1 cellular context compared by ENCODE assay signal in the genomic region with DNA sequence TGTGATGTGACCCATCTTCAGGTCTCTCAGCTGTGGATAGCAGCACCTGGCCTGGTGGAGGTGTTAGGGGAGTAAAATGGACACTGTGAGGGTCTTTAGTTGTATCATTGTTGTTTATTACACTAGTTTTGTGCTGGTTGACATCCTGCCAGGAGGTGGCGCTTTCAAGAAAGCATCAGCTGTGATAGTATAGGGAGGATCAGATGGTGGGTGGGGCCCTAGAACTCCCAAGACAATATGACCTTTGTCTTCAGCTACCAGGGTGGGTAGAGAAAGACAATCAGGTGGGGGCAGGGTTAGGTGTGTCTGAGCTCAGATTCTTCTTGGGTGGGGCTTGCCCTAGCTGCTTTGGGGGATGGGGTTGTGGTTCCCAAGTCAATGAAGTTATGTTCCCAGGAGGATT.
TF ChIP-seq lines count a peak whose summit lies in the region.

No MANE protein-coding gene starts in this region.

TF ChIP-seq in SK-N-SH treated with all-trans-retinoic acid at 6 μM for 48 hours, 23 proteins besides CTCF, POLR2A, EP300 and RAD21 (continued from another document):
- TF ChIP-seq, protein P1, sequence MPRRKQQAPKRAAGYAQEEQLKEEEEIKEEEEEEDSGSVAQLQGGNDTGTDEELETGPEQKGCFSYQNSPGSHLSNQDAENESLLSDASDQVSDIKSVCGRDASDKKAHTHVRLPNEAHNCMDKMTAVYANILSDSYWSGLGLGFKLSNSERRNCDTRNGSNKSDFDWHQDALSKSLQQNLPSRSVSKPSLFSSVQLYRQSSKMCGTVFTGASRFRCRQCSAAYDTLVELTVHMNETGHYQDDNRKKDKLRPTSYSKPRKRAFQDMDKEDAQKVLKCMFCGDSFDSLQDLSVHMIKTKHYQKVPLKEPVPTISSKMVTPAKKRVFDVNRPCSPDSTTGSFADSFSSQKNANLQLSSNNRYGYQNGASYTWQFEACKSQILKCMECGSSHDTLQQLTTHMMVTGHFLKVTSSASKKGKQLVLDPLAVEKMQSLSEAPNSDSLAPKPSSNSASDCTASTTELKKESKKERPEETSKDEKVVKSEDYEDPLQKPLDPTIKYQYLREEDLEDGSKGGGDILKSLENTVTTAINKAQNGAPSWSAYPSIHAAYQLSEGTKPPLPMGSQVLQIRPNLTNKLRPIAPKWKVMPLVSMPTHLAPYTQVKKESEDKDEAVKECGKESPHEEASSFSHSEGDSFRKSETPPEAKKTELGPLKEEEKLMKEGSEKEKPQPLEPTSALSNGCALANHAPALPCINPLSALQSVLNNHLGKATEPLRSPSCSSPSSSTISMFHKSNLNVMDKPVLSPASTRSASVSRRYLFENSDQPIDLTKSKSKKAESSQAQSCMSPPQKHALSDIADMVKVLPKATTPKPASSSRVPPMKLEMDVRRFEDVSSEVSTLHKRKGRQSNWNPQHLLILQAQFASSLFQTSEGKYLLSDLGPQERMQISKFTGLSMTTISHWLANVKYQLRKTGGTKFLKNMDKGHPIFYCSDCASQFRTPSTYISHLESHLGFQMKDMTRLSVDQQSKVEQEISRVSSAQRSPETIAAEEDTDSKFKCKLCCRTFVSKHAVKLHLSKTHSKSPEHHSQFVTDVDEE (CRISPR knock-in tag; IDR thresholded peaks at IDR 0.05): no peak
- TF ChIP-seq ISL1 (CRISPR knock-in tag; IDR thresholded peaks at IDR 0.05): no peak
- TF ChIP-seq TCF4 (CRISPR knock-in tag; IDR thresholded peaks at IDR 0.05; ENCODE audit: borderline replicate concordance): no peak
- TF ChIP-seq SNAI2 (CRISPR knock-in tag; IDR thresholded peaks at IDR 0.05): no peak
- TF ChIP-seq, protein P2, sequence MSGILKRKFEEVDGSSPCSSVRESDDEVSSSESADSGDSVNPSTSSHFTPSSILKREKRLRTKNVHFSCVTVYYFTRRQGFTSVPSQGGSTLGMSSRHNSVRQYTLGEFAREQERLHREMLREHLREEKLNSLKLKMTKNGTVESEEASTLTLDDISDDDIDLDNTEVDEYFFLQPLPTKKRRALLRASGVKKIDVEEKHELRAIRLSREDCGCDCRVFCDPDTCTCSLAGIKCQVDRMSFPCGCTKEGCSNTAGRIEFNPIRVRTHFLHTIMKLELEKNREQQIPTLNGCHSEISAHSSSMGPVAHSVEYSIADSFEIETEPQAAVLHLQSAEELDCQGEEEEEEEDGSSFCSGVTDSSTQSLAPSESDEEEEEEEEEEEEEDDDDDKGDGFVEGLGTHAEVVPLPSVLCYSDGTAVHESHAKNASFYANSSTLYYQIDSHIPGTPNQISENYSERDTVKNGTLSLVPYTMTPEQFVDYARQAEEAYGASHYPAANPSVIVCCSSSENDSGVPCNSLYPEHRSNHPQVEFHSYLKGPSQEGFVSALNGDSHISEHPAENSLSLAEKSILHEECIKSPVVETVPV (CRISPR knock-in tag; IDR thresholded peaks at IDR 0.05): no peak
- no peak for TF ChIP-seq OSR1 (CRISPR knock-in tag; IDR thresholded peaks at IDR 0.05)
- TF ChIP-seq, protein P3, sequence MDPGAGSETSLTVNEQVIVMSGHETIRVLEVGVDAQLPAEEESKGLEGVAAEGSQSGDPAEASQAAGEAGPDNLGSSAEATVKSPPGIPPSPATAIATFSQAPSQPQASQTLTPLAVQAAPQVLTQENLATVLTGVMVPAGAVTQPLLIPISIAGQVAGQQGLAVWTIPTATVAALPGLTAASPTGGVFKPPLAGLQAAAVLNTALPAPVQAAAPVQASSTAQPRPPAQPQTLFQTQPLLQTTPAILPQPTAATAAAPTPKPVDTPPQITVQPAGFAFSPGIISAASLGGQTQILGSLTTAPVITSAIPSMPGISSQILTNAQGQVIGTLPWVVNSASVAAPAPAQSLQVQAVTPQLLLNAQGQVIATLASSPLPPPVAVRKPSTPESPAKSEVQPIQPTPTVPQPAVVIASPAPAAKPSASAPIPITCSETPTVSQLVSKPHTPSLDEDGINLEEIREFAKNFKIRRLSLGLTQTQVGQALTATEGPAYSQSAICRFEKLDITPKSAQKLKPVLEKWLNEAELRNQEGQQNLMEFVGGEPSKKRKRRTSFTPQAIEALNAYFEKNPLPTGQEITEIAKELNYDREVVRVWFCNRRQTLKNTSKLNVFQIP (CRISPR knock-in tag; IDR thresholded peaks at IDR 0.05; ENCODE audit: borderline replicate concordance, low read depth): no peak
- TF ChIP-seq ZC3H10 (CRISPR knock-in tag; IDR thresholded peaks at IDR 0.05): no peak
- no peak for TF ChIP-seq ZFP3 (CRISPR knock-in tag; IDR thresholded peaks at IDR 0.05)
- no peak for TF ChIP-seq BACH2 (CRISPR knock-in tag; IDR thresholded peaks at IDR 0.05; ENCODE audit: borderline replicate concordance)
- no peak for TF ChIP-seq ZNF565 (CRISPR knock-in tag; conservative IDR thresholded peaks at IDR 0.05; ENCODE audit: low read depth)
- TF ChIP-seq ARNTL (CRISPR knock-in tag; IDR thresholded peaks at IDR 0.05; ENCODE audit: borderline replicate concordance, low read depth): no peak
- TF ChIP-seq, protein P4, sequence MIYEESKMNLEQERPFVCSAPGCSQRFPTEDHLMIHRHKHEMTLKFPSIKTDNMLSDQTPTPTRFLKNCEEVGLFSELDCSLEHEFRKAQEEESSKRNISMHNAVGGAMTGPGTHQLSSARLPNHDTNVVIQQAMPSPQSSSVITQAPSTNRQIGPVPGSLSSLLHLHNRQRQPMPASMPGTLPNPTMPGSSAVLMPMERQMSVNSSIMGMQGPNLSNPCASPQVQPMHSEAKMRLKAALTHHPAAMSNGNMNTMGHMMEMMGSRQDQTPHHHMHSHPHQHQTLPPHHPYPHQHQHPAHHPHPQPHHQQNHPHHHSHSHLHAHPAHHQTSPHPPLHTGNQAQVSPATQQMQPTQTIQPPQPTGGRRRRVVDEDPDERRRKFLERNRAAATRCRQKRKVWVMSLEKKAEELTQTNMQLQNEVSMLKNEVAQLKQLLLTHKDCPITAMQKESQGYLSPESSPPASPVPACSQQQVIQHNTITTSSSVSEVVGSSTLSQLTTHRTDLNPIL (CRISPR knock-in tag; IDR thresholded peaks at IDR 0.05; ENCODE audit: low read depth): no peak
- TF ChIP-seq ZFP30 (CRISPR knock-in tag; IDR thresholded peaks at IDR 0.05): no peak
- TF ChIP-seq CSDC2 (CRISPR knock-in tag; IDR thresholded peaks at IDR 0.05): no peak
- TF ChIP-seq TOX (CRISPR knock-in tag; IDR thresholded peaks at IDR 0.05; ENCODE audit: borderline replicate concordance): no peak
- TF ChIP-seq ZNF8 (CRISPR knock-in tag; IDR thresholded peaks at IDR 0.05): no peak
TF ChIP-seq in SK-N-SH treated with all-trans-retinoic acid at 6 μM for 48 hours: peak in this region for 0.
